ENCODE assay signal across 10 cellular contexts in genomic region chr4:41120297-41121217, GRCh38.
DNase-seq lines count a peak whose midpoint lies in the region; FAIRE-seq and TF ChIP-seq lines count a peak whose summit lies in the region.
"Had no signal": no experiment of that assay in that cellular context is flagged by ENCODE, and none has a peak within 500 bp of the region (broad histone marks: within the 10 kb centered on the region; RNA-seq: fewer than 3 reads in every experiment).

No MANE protein-coding gene starts in this region.

- CTCF ChIA-PET in activated CD4-positive, alpha-beta T cell treated with anti-CD3 and anti-CD28 coated beads, Interleukin-2, amount 10 ng/mL, durations not matched to agents 7 days and 5 days (lab: Charles Lee), result no interaction called here

- H3K4me3 ChIP-seq in bronchial epithelial cell (ENCODE audit: low read depth, low read length) (no peak overlapping the region), keratinocyte (ENCODE audit: control insufficient read depth in 2 of 3, extremely low read depth in 1 of 3, insufficient read depth in 2 of 3, low read depth in 1 of 3, low read length in 3 of 3) (peak overlapping the region in 2 of 3 experiments; percentile 42 to 58), spleen (no peak overlapping the region)

- peak overlapping the region; percentile 92 for H3K4me2 ChIP-seq in keratinocyte (ENCODE audit: control insufficient read depth, extremely low read depth, insufficient read depth, low read depth, low read length)

- no peak for TF ChIP-seq CTCF in bronchial epithelial cell (IDR thresholded peaks at IDR 0.05; ENCODE audit: insufficient read depth, low read length, severe bottlenecking)
- no peak for TF ChIP-seq CTCF in keratinocyte (optimal IDR thresholded peaks at IDR 0.05 in 1 of 3, IDR thresholded peaks at IDR 0.05 in 1 of 3, conservative IDR thresholded peaks at IDR 0.05 in 1 of 3; ENCODE audit: extremely low read depth in 1 of 3, insufficient read depth in 2 of 3, low read length in 3 of 3)
- TF ChIP-seq CTCF in spleen (IDR thresholded peaks at IDR 0.05 in 8 of 11, conservative IDR thresholded peaks at IDR 0.05 in 3 of 11), result no peak

- DNase-seq in M059J (ENCODE audit: low read depth), result peak; percentile 41
- DNase-seq in bronchial epithelial cell (ENCODE audit: low read depth), result peak; percentile 78
- DNase-seq in keratinocyte (ENCODE audit: low read depth, low spot score), result no peak
- DNase-seq in spleen, result no peak
- DNase-seq in NCI-H1436 (lab: John Stamatoyannopoulos, UW), result no peak
- no peak for DNase-seq in activated effector memory CD4-positive, alpha-beta T cell treated with Interleukin-2 at 50 U/mL for 16 hours
- DNase-seq in activated CD4-positive, alpha-beta T cell treated with anti-CD3 and anti-CD28 coated beads, Interleukin-2, amount 10 ng/mL, durations not matched to agents 7 days and 5 days, result no peak
- DNase-seq in iPS-NIHi7 (ENCODE audit: extremely low spot score), result no peak
- DNase-seq: HFFc6, NCI-H146 had no signal

- H3K9me3 ChIP-seq in keratinocyte (ENCODE audit: control insufficient read depth, low read depth, low read length) (no peaks in the 10 kb centered on the region), spleen (peaks cover 0 to 7% (median 2%) of the 10 kb centered on the region in 8 donors)

- H3K36me3 ChIP-seq in bronchial epithelial cell (ENCODE audit: control insufficient read depth, insufficient read depth, low read length), result no peaks in the 10 kb centered on the region
- peaks cover 1 to 5% of the 10 kb centered on the region in 2 experiments for H3K36me3 ChIP-seq in keratinocyte (ENCODE audit: control insufficient read depth in 2 of 2, extremely low read depth in 1 of 2, insufficient read depth in 2 of 2, low read length in 2 of 2)
- H3K36me3 ChIP-seq in spleen, result no peaks in the 10 kb centered on the region

- H3K79me2 ChIP-seq in keratinocyte (ENCODE audit: control insufficient read depth, insufficient read depth, low read length), result peaks cover 59% of the 10 kb centered on the region

- peak overlapping the region; percentile 67 for H2AFZ ChIP-seq in keratinocyte (ENCODE audit: control insufficient read depth, low read length)

- H3K4me3 Mint-ChIP-seq in activated CD4-positive, alpha-beta T cell treated with anti-CD3 and anti-CD28 coated beads, Interleukin-2, amount 10 ng/mL, durations not matched to agents 7 days and 5 days, result no peak overlapping the region
- H3K4me3 Mint-ChIP-seq: HFFc6 had no signal

- POLR2A ChIA-PET in activated CD4-positive, alpha-beta T cell treated with anti-CD3 and anti-CD28 coated beads, Interleukin-2, amount 10 ng/mL, durations not matched to agents 7 days and 5 days (lab: Charles Lee), result no interaction called here

- FAIRE-seq in bronchial epithelial cell (lab: Jason Lieb, UNC) (no peak), keratinocyte (lab: Jason Lieb, UNC) (peak; percentile 55)

- peak overlapping the region; percentile 75 for H3K9ac ChIP-seq in keratinocyte (ENCODE audit: control insufficient read depth, extremely low read depth, insufficient read depth, low read length)

- no peaks in the 10 kb centered on the region for H3K36me3 Mint-ChIP-seq in activated CD4-positive, alpha-beta T cell treated with anti-CD3 and anti-CD28 coated beads, Interleukin-2, amount 10 ng/mL, durations not matched to agents 7 days and 5 days (ENCODE audit: low read depth)

- dilution Hi-C loops in keratinocyte (cut with MboI; ENCODE audit: extremely low pct_ligation_motif_present, low sequenced_read_pairs), result no loop called here

- peaks cover 45% of the 10 kb centered on the region for H3K4me1 ChIP-seq in keratinocyte (ENCODE audit: control insufficient read depth, extremely low read depth, insufficient read depth, low read length)
- H3K4me1 ChIP-seq in spleen, result peaks cover 0 to 20% (median 10%) of the 10 kb centered on the region in 6 donors

- no peaks in the 10 kb centered on the region for H3K4me1 Mint-ChIP-seq in activated CD4-positive, alpha-beta T cell treated with anti-CD3 and anti-CD28 coated beads, Interleukin-2, amount 10 ng/mL, durations not matched to agents 7 days and 5 days

- H3K27me3 Mint-ChIP-seq in activated CD4-positive, alpha-beta T cell treated with anti-CD3 and anti-CD28 coated beads, Interleukin-2, amount 10 ng/mL, durations not matched to agents 7 days and 5 days, result no peaks in the 10 kb centered on the region

- H3K27me3 ChIP-seq in bronchial epithelial cell (ENCODE audit: control insufficient read depth, insufficient read depth, low read length) (no peaks in the 10 kb centered on the region), keratinocyte (ENCODE audit: control insufficient read depth, extremely low read depth, insufficient read depth, low read length) (no peaks in the 10 kb centered on the region), spleen (replicated peaks in 1 of 7) (no peaks in the 10 kb centered on the region)

- no peak overlapping the region for H3K27ac Mint-ChIP-seq in activated CD4-positive, alpha-beta T cell treated with anti-CD3 and anti-CD28 coated beads, Interleukin-2, amount 10 ng/mL, durations not matched to agents 7 days and 5 days
- H3K27ac Mint-ChIP-seq: HFFc6 had no signal

- H3K9me3 Mint-ChIP-seq in activated CD4-positive, alpha-beta T cell treated with anti-CD3 and anti-CD28 coated beads, Interleukin-2, amount 10 ng/mL, durations not matched to agents 7 days and 5 days, result no peaks in the 10 kb centered on the region

- H3K27ac ChIP-seq in keratinocyte (ENCODE audit: control insufficient read depth, insufficient read depth, low read length) (peak overlapping the region; percentile 84), spleen (peak overlapping the region in 5 of 8 donors; percentile 5 to 33 (median 29))

- WGBS in spleen, 5 donors, result 46 to 67% (median 59%) methylated on average over 12 of the region's 12 CpGs

- H4K20me1 ChIP-seq in keratinocyte (ENCODE audit: control insufficient read depth, extremely low read depth, insufficient read depth, low read length), result no peaks in the 10 kb centered on the region

- H3K9me1 ChIP-seq in keratinocyte (ENCODE audit: control insufficient read depth, extremely low read depth, insufficient read depth, low read length), result no peaks in the 10 kb centered on the region

- intact Hi-C loops in spleen (cut with DNase I; ENCODE audit: low total_unique reads), result no loop called here

- no peak for TF ChIP-seq POLR2A in spleen (IDR thresholded peaks at IDR 0.05)

Comparison
In these comparisons a context has a peak if more than half of its experiments do, and no peak if none do; other contexts are left out.
1. DNase-seq: peak in M059J (single experiment) and bronchial epithelial cell (single experiment); none in keratinocyte (single experiment), spleen (single experiment), NCI-H1436 (single experiment), activated effector memory CD4-positive, alpha-beta T cell treated with Interleukin-2 at 50 U/mL for 16 hours (single experiment), activated CD4-positive, alpha-beta T cell treated with anti-CD3 and anti-CD28 coated beads, Interleukin-2, amount 10 ng/mL, durations not matched to agents 7 days and 5 days (single experiment) and iPS-NIHi7 (single experiment).
2. H3K4me3 ChIP-seq: peak in keratinocyte (2 of 3); none in bronchial epithelial cell (single experiment) and spleen (0 of 8).